26 cellular contexts compared by ENCODE assay signal in the genomic region with DNA sequence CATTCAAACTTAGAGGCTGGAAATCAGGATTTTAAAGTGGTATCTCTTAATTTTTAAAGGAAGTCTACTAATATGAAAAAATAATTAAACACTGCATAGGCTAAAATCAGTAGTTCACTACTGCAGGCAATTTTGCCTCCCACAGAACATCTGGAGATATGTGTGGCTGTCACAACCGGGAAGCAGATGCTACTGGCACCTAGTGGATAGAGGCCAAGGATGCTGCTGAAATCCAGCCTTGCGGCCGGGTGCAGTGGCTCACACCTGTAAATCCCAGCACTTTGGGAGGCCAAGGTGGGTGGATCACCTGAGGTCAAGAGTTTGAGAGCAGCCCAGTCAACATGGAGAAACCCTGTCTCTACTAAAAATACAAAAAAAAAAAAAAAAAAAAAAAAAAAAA.
"Had no signal": no experiment of that assay in that cellular context is flagged by ENCODE, and none has a peak within 500 bp of the region (broad histone marks: within the 10 kb centered on the region; RNA-seq: fewer than 3 reads in every experiment).

No MANE protein-coding gene starts in this region.

- H3K9me3 ChIP-seq: breast epithelium, left ventricle myocardium inferior, neutrophil, ovary, thoracic aorta had no signal

- ATAC-seq: activated CD8-positive, alpha-beta T cell treated with anti-CD3 and anti-CD28 coated beads for 36 hours; activated naive CD8-positive, alpha-beta T cell treated with anti-CD3 and anti-CD28 coated beads, Interleukin-2, amount 50 U/mL, for 24 hours; activated T-cell treated with anti-CD3 and anti-CD28 coated beads, Interleukin-2, amount 50 U/mL, for 4 hours; esophagus mucosa; sciatic nerve; stimulated activated effector memory CD8-positive, alpha-beta T cell treated with anti-CD3 and anti-CD28 coated beads, Interleukin-12 subunit alpha, Interleukin-12 subunit beta, amount 100 ng/mL, for 72 hours had no signal

- FAIRE-seq: TTC549, urothelium cell line had no signal

- H3K36me3 ChIP-seq: breast epithelium, left ventricle myocardium inferior, neutrophil, ovary, thoracic aorta had no signal

- DNase-seq: activated CD4-positive, alpha-beta T cell treated with anti-CD3 and anti-CD28 coated beads for 1 hour; activated CD4-positive, alpha-beta T cell treated with anti-CD3 and anti-CD28 coated beads, Interleukin-2, amount 10 ng/mL, durations not matched to agents 7 days and 5 days; activated CD8-positive, alpha-beta T cell treated with anti-CD3 and anti-CD28 coated beads for 36 hours; activated naive CD8-positive, alpha-beta T cell treated with anti-CD3 and anti-CD28 coated beads, Interleukin-2, amount 50 U/mL, for 24 hours; activated T-cell treated with anti-CD3 and anti-CD28 coated beads, Interleukin-2, amount 50 U/mL, for 4 hours; amygdala; central memory CD4-positive, alpha-beta T cell; foreskin fibroblast; head of caudate nucleus; hippocampal formation; left ventricle myocardium inferior; ovary; stimulated activated CD4-positive, alpha-beta T cell treated with anti-CD3 and anti-CD28 coated beads, Interleukin-12 subunit alpha, Interleukin-12 subunit beta, amount 100 ng/mL, for 4 hours; stimulated activated CD4-positive, alpha-beta T cell treated with anti-CD3 and anti-CD28 coated beads, Interleukin-4, amount 100 ng/mL, for 24 hours; T-helper 9 cell; trophoblast cell had no signal

- H3K27me3 ChIP-seq: breast epithelium, neutrophil, ovary had no signal

- H3K27ac ChIP-seq: breast epithelium, left ventricle myocardium inferior, neutrophil, ovary, skin epidermis, thoracic aorta had no signal

- H3K4me1 ChIP-seq: breast epithelium, left ventricle myocardium inferior had no signal

- H3K4me3 ChIP-seq: breast epithelium, left ventricle myocardium inferior, lung, ovary, skin epidermis, thoracic aorta had no signal
